In the genomic region with DNA sequence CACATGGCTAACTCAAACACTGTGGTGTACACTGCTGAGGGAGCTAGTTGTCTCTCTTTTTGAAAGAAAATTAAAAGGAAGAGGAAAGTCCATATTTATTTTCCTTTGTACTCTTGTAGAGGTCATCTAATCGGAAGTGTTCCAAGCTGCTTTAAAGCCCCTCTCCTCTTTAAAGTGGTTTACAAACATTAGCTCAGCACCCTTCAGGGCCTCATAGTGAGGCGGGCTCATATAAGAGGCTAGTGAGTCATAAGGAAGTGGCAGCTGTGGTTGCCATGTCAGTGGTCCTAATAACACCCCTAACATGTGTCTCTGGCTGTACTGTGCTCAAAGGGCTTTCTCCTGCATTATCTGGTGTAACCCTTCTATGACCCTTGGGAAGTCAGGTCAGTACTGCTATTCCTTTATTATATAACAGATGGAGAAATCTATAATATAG, we compare ENCODE assay signal across 12 cellular contexts.
A peak's percentile ranks its signal among the peaks of the same experiment; 100 is the strongest.
DNase-seq lines count a peak whose midpoint lies in the region; ATAC-seq, FAIRE-seq and TF ChIP-seq lines count a peak whose summit lies in the region.
"Had no signal": no experiment of that assay in that cellular context is flagged by ENCODE, and none has a peak within 500 bp of the region (broad histone marks: within the 10 kb centered on the region; RNA-seq: fewer than 3 reads in every experiment).

No MANE protein-coding gene starts in this region.

- H3K4me3 ChIP-seq in K562 (no peak overlapping the region), HAP-1 (no peak overlapping the region), SK-N-SH (ENCODE audit: low read depth in 2 of 2, low read length in 1 of 2) (no peak overlapping the region), testis (no peak overlapping the region)
- H3K4me3 ChIP-seq: heart left ventricle, thoracic aorta had no signal

- TF ChIP-seq POLR2A in K562 (conservative IDR thresholded peaks at IDR 0.05) = no peak
- no peak for TF ChIP-seq POLR2A in testis (IDR thresholded peaks at IDR 0.05)

- peak; percentile 12; the same call in 1 of the 3 replicates for ATAC-seq in K562

- no peaks in the 10 kb centered on the region for H3K9me3 Mint-ChIP-seq in mesothelial cell of epicardium

- H3K9ac ChIP-seq in K562 (ENCODE audit: insufficient read depth in 1 of 2, low read depth in 2 of 2, low read length in 2 of 2) (no peak overlapping the region), SK-N-SH (no peak overlapping the region)

- no TSS peak for BruUV-seq in K562 (replicated peaks; lab: Mats Ljungman, UMichigan)

- no peaks in the 10 kb centered on the region for H3K9me2 ChIP-seq in SK-N-SH

- CTCF ChIA-PET in K562 (lab: Yijun Ruan, JAX; ENCODE audit: low intra/inter-chr PET ratio) (interaction anchor here (0.6 to 3.3 kb wide), 6 partner anchors 22 to 236 kb away, joined by 3 to 31 read pairs (median 6); no protein-coding TSS in a partner anchor), SK-N-SH (lab: Yijun Ruan, JAX) (interaction anchor here (0.6 to 10.6 kb wide), 25 partner anchors 9 to 586 kb away, joined by 3 to 284 read pairs (median 4); partner anchors contain the start of gene GADD45A)

- no peak for TF ChIP-seq CTCF in K562 (IDR thresholded peaks at IDR 0.05 in 2 of 3, conservative IDR thresholded peaks at IDR 0.05 in 1 of 3; ENCODE audit: insufficient read depth in 2 of 3, low read depth in 1 of 3, low read length in 3 of 3)
- no peak for TF ChIP-seq CTCF in mesothelial cell of epicardium (IDR thresholded peaks at IDR 0.05; ENCODE audit: unreplicated experiment)
- no peak for TF ChIP-seq CTCF in SK-N-SH (IDR thresholded peaks at IDR 0.05)
- no peak for TF ChIP-seq CTCF in testis (IDR thresholded peaks at IDR 0.05)

- H3K4me3 Mint-ChIP-seq in mesothelial cell of epicardium = no peak overlapping the region
- H3K4me3 Mint-ChIP-seq: naive B cell had no signal

- no peaks in the 10 kb centered on the region for H4K20me1 ChIP-seq in K562 (replicated peaks; ENCODE audit: control insufficient read depth, insufficient read depth, low read length)
- no peaks in the 10 kb centered on the region for H4K20me1 ChIP-seq in SK-N-SH (ENCODE audit: insufficient read depth)

- H3K9me1 ChIP-seq in K562 (ENCODE audit: control insufficient read depth, insufficient read depth, low read length) = no peaks in the 10 kb centered on the region

- peaks cover 13% of the 10 kb centered on the region for H3K4me1 Mint-ChIP-seq in mesothelial cell of epicardium
- H3K4me1 Mint-ChIP-seq: naive B cell had no signal

- DNase-seq in H4 (ENCODE audit: low spot score) = peak; percentile 31
- peak; percentile 97 for DNase-seq in NCI-H2029 treated with DMSO at 0.1 percent for 48 hours (lab: John Stamatoyannopoulos, UW)
- DNase-seq in K562 (ENCODE audit: extremely low read depth in 1 of 4, low spot score in 3 of 4) = peak in 2 of 4 experiments; percentile 47 to 61
- DNase-seq in mesothelial cell of epicardium (ENCODE audit: low spot score in 2 of 2, unreplicated experiment in 2 of 2) = no peak
- DNase-seq in HAP-1 (ENCODE audit: low spot score in 2 of 2) = no peak
- no peak for DNase-seq in frontal cortex (ENCODE audit: low spot score in 2 of 2)
- DNase-seq in SK-N-SH = no peak
- DNase-seq in testis = no peak
- DNase-seq: GF-D8, naive B cell had no signal

- FAIRE-seq in K562 (lab: Jason Lieb, UNC) (peak; percentile 46), frontal cortex (lab: Jason Lieb, UNC) (no peak)

- H3K36me3 ChIP-seq in K562 (ENCODE audit: control insufficient read depth, insufficient read depth, low read length) (no peaks in the 10 kb centered on the region), HAP-1 (replicated peaks) (no peaks in the 10 kb centered on the region), SK-N-SH (replicated peaks in 1 of 2; ENCODE audit: control insufficient read depth in 1 of 2, insufficient read depth in 2 of 2, low read length in 1 of 2) (no peaks in the 10 kb centered on the region), testis (ENCODE audit: low read depth, missing control alignments) (no peaks in the 10 kb centered on the region)
- H3K36me3 ChIP-seq: heart left ventricle, thoracic aorta had no signal

- H3K4me1 ChIP-seq in K562 (replicated peaks in 1 of 2; ENCODE audit: control insufficient read depth in 2 of 2, insufficient read depth in 2 of 2, low read length in 2 of 2) (peaks cover 10 to 14% of the 10 kb centered on the region in 2 experiments; a peak in 4 of 5 replicates), HAP-1 (no peaks in the 10 kb centered on the region), SK-N-SH (ENCODE audit: control insufficient read depth in 1 of 2, insufficient read depth in 2 of 2, low read depth in 1 of 2, low read length in 1 of 2) (no peaks in the 10 kb centered on the region; a peak in 1 of 4 replicates), testis (no peaks in the 10 kb centered on the region)

- POLR2A ChIA-PET in K562 (lab: Yijun Ruan, JAX) (interaction anchor here (0.6 to 1.6 kb wide), 5 partner anchors 15 to 324 kb away, joined by 3 to 6 read pairs (median 5); no protein-coding TSS in a partner anchor), SK-N-SH (lab: Yijun Ruan, JAX) (no interaction called here)

- in situ Hi-C loops in K562 (cut with MboI) (loop anchor here (5.0 to 25.0 kb wide), 4 partner anchors 228 to 928 kb away; no protein-coding TSS in a partner anchor), HAP-1 (cut with MboI; ENCODE audit: low sequenced_read_pairs) (loop anchor here (5.0 kb wide), 1 partner anchor 228 kb away; no protein-coding TSS in a partner anchor)

- H3K9me3 ChIP-seq in K562 (replicated peaks; ENCODE audit: control insufficient read depth, insufficient read depth, low read depth, low read length) = no peaks in the 10 kb centered on the region
- no peaks in the 10 kb centered on the region for H3K9me3 ChIP-seq in HAP-1
- H3K9me3 ChIP-seq in SK-N-SH = no peaks in the 10 kb centered on the region
- H3K9me3 ChIP-seq in testis = no peaks in the 10 kb centered on the region
- H3K9me3 ChIP-seq: heart left ventricle, thoracic aorta had no signal

- H3F3A ChIP-seq in SK-N-SH (replicated peaks; ENCODE audit: insufficient read depth) = no peaks in the 10 kb centered on the region

- H3K27me3 Mint-ChIP-seq in mesothelial cell of epicardium (ENCODE audit: low read depth) = no peaks in the 10 kb centered on the region

- H3K36me3 Mint-ChIP-seq in mesothelial cell of epicardium = no peaks in the 10 kb centered on the region
- H3K36me3 Mint-ChIP-seq: naive B cell had no signal

- H3K27ac ChIP-seq in K562 (ENCODE audit: extremely low read depth, low read depth, low read length) (no peak overlapping the region), SK-N-SH (ENCODE audit: low read depth in 2 of 2, low read length in 1 of 2) (no peak overlapping the region), testis (no peak overlapping the region)
- H3K27ac ChIP-seq: heart left ventricle, thoracic aorta had no signal

- no peak overlapping the region for H3K4me2 ChIP-seq in K562 (ENCODE audit: insufficient read depth, low read length)
- no peak overlapping the region for H3K4me2 ChIP-seq in SK-N-SH

- H3K79me2 ChIP-seq in K562 (ENCODE audit: control insufficient read depth, insufficient read depth, low read length) (no peaks in the 10 kb centered on the region), SK-N-SH (ENCODE audit: insufficient read depth) (no peaks in the 10 kb centered on the region)

- WGBS in K562 (ENCODE audit: insufficient coverage, low coverage, missing lambda C conversion rate) = 53% methylated on average over 2 of the region's 2 CpGs
- WGBS in SK-N-SH (ENCODE audit: low lambda C conversion rate) = 83% methylated on average over 2 of the region's 2 CpGs
- 82 to 89% methylated on average over 2 of the region's 2 CpGs for WGBS in testis, 2 donors

- TF ChIP-seq RAD21 in K562 (CRISPR knock-in tag; conservative IDR thresholded peaks at IDR 0.05 in 1 of 2, IDR thresholded peaks at IDR 0.05 in 1 of 2) (no peak), SK-N-SH (IDR thresholded peaks at IDR 0.05; ENCODE audit: low read length) (no peak)

- TF ChIP-seq EP300 in K562 (IDR thresholded peaks at IDR 0.05; ENCODE audit: low read length) (no peak), SK-N-SH (IDR thresholded peaks at IDR 0.05; ENCODE audit: borderline replicate concordance in 1 of 2, low read depth in 1 of 2, low read length in 1 of 2) (no peak)

- H3K27me3 ChIP-seq in K562 (ENCODE audit: control insufficient read depth in 2 of 2, insufficient read depth in 2 of 2, low read length in 2 of 2) (no peaks in the 10 kb centered on the region), HAP-1 (ENCODE audit: low read depth) (no peaks in the 10 kb centered on the region), SK-N-SH (ENCODE audit: insufficient read depth) (no peaks in the 10 kb centered on the region), testis (no peaks in the 10 kb centered on the region)
- H3K27me3 ChIP-seq: heart left ventricle had no signal

- H2AFZ ChIP-seq in K562 (ENCODE audit: low read depth, low read length) (peak overlapping the region; percentile 61), SK-N-SH (ENCODE audit: low read depth) (no peak overlapping the region; the same call in 1 of the 2 replicates)

- H3K27ac Mint-ChIP-seq in mesothelial cell of epicardium = peak overlapping the region; percentile 66

- intact Hi-C loops in K562 (cut with micrococcal nuclease) (loop anchor here (1.0 to 5.0 kb wide), 5 partner anchors 154 to 578 kb away; partner anchors contain the start of gene GNG12), testis (cut with DNase I; ENCODE audit: low total_unique reads) (loop anchor here (5.0 to 10.0 kb wide), 2 partner anchors 150 to 228 kb away; partner anchors contain the start of gene GADD45A)

TF ChIP-seq in K562, 482 proteins besides CTCF, POLR2A, EP300 and RAD21 (continues in another document):
- no peak for TF ChIP-seq PCBP1 (IDR thresholded peaks at IDR 0.05; ENCODE audit: low read depth, low read length, poor library complexity, severe bottlenecking)

TF ChIP-seq in SK-N-SH, 30 proteins besides CTCF, POLR2A, EP300 and RAD21:
- no peak for TF ChIP-seq MEF2A (IDR thresholded peaks at IDR 0.05; ENCODE audit: borderline replicate concordance, low read depth)

Comparison
In these comparisons a context has a peak if more than half of its experiments do, and no peak if none do; other contexts are left out.
1. DNase-seq: peak in H4 (single experiment) and NCI-H2029 treated with DMSO at 0.1 percent for 48 hours (single experiment); none in mesothelial cell of epicardium (0 of 2), HAP-1 (0 of 2), frontal cortex (0 of 2), SK-N-SH (single experiment) and testis (single experiment).